ENCODE assay signal across 9 cellular contexts in genomic region chr11:1881442-1882264, GRCh38. TPM values are rescaled to one million over a fixed set of nuclear protein-coding genes. Genes with fewer than 3 reads are reported as not detected.
DNase-seq lines count a peak whose midpoint lies in the region; ATAC-seq and TF ChIP-seq lines count a peak whose summit lies in the region.
"Had no signal": no experiment of that assay in that cellular context is flagged by ENCODE, and none has a peak within 500 bp of the region (broad histone marks: within the 10 kb centered on the region; RNA-seq: fewer than 3 reads in every experiment).

No MANE protein-coding gene starts in this region.

- WGBS in endodermal cell (ENCODE audit: insufficient coverage in 1 of 2, insufficient read length in 1 of 2), 2 experiments: 88 to 91% methylated on average over 17 to 43 of the region's 43 CpGs

- intact Hi-C loops in activated B cell treated with CpG ODN at 0.5 μM for 24 hours (cut with micrococcal nuclease): loop anchor here (1.0 to 5.0 kb wide), 4 partner anchors 28 to 269 kb away; partner anchors contain the start of genes LSP1 and TNNT3
- intact Hi-C loops in left colon (cut with DNase I, micrococcal nuclease): no loop called here

- no peaks in the 10 kb centered on the region for H3K9me3 ChIP-seq in subcutaneous abdominal adipose tissue (ENCODE audit: control insufficient read depth in 5 of 5, low read length in 5 of 5)
- no peaks in the 10 kb centered on the region for H3K9me3 ChIP-seq in endodermal cell (ENCODE audit: control insufficient read depth, low read length)
- H3K9me3 ChIP-seq: ovary had no signal

- TF ChIP-seq CTCF in activated B cell treated with CpG ODN at 0.5 μM for 24 hours (IDR thresholded peaks at IDR 0.05) (no peak), endodermal cell (conservative IDR thresholded peaks at IDR 0.05) (no peak)

- no peaks in the 10 kb centered on the region for H3K9me3 Mint-ChIP-seq in activated B cell treated with CpG ODN at 0.5 μM for 24 hours
- no peaks in the 10 kb centered on the region for H3K9me3 Mint-ChIP-seq in endodermal cell

- H3K27ac ChIP-seq in subcutaneous abdominal adipose tissue (ENCODE audit: low read depth, low read length) (peak overlapping the region; percentile 95), endodermal cell (ENCODE audit: low read depth, low read length) (no peak overlapping the region)

- H3K27ac Mint-ChIP-seq in activated B cell treated with CpG ODN at 0.5 μM for 24 hours (peak overlapping the region; percentile 61), endodermal cell (no peak overlapping the region)

- H3K27me3 ChIP-seq in subcutaneous abdominal adipose tissue (ENCODE audit: control insufficient read depth in 5 of 5, insufficient read depth in 4 of 5, low read length in 5 of 5) (peaks cover 2 to 30% (median 9%) of the 10 kb centered on the region in 5 donors), endodermal cell (ENCODE audit: control insufficient read depth, insufficient read depth, low read length, poor library complexity, severe bottlenecking) (peaks cover 13% of the 10 kb centered on the region)
- H3K27me3 ChIP-seq: ovary had no signal

- H3K36me3 Mint-ChIP-seq in activated B cell treated with CpG ODN at 0.5 μM for 24 hours (ENCODE audit: low read depth) (peaks cover 8% of the 10 kb centered on the region), endodermal cell (ENCODE audit: low read depth) (no peaks in the 10 kb centered on the region)

- H3K4me3 Mint-ChIP-seq in activated B cell treated with CpG ODN at 0.5 μM for 24 hours (no peak overlapping the region), endodermal cell (no peak overlapping the region)

- H3K4me1 Mint-ChIP-seq in activated B cell treated with CpG ODN at 0.5 μM for 24 hours (peaks cover 41% of the 10 kb centered on the region), endodermal cell (no peaks in the 10 kb centered on the region)

- DNase-seq in activated B cell treated with CpG ODN at 0.5 μM for 24 hours (peak; percentile 44), left colon (no peak), middle frontal gyrus (ENCODE audit: extremely low spot score, low spot score) (no peak), endodermal cell (no peak), NCI-H774 (lab: John Stamatoyannopoulos, UW) (no peak)

- H3K9ac ChIP-seq in subcutaneous abdominal adipose tissue (ENCODE audit: low read length in 5 of 5) (peak overlapping the region in 3 of 5 donors; percentile 39 to 71 (median 54)), endodermal cell (ENCODE audit: extremely low read depth, low read length, poor library complexity, severe bottlenecking) (no peak overlapping the region)

- CTCF ChIA-PET in activated B cell treated with CpG ODN at 0.5 μM for 24 hours (lab: Charles Lee): interaction anchor here (0.5 to 2.6 kb wide), 24 partner anchors 10 to 1164 kb away, joined by 3 to 15 read pairs (median 6); partner anchors contain the start of genes LSP1 and PRR33

- H3K36me3 ChIP-seq in subcutaneous abdominal adipose tissue (ENCODE audit: control insufficient read depth in 5 of 5, insufficient read depth in 5 of 5, low read length in 5 of 5) (peaks cover 11 to 37% (median 29%) of the 10 kb centered on the region in 5 donors), endodermal cell (ENCODE audit: control insufficient read depth, insufficient read depth, low read length) (no peaks in the 10 kb centered on the region)
- H3K36me3 ChIP-seq: ovary had no signal

- H3K4me3 ChIP-seq in subcutaneous abdominal adipose tissue (ENCODE audit: low read depth in 1 of 5, low read length in 5 of 5): peak overlapping the region in 2 of 5 donors; percentile 18 to 26
- no peak overlapping the region for H3K4me3 ChIP-seq in endodermal cell (ENCODE audit: low read length)
- H3K4me3 ChIP-seq: ovary had no signal

- H3K27me3 Mint-ChIP-seq in activated B cell treated with CpG ODN at 0.5 μM for 24 hours (no peaks in the 10 kb centered on the region), endodermal cell (ENCODE audit: insufficient read depth) (no peaks in the 10 kb centered on the region)

- POLR2A ChIA-PET in activated B cell treated with CpG ODN at 0.5 μM for 24 hours (lab: Charles Lee): interaction anchor here (0.6 to 5.4 kb wide), 9 partner anchors 9 to 1110 kb away, joined by 3 to 55 read pairs (median 4); partner anchors contain the start of genes LSP1, MRPL23, NAP1L4 and PRR33

- ATAC-seq in GM21723 (IDR thresholded peaks at IDR 0.05; ENCODE audit: unreplicated experiment): peak; percentile 14
- peak; percentile 65 for ATAC-seq in activated B cell treated with CpG ODN at 0.5 μM for 24 hours (ENCODE audit: low read depth)
- ATAC-seq in left colon: peak; percentile 3

- peaks cover 3 to 56% (median 51%) of the 10 kb centered on the region in 5 donors for H3K4me1 ChIP-seq in subcutaneous abdominal adipose tissue (ENCODE audit: control insufficient read depth in 5 of 5, insufficient read depth in 5 of 5, low read length in 5 of 5)
- no peaks in the 10 kb centered on the region for H3K4me1 ChIP-seq in endodermal cell (ENCODE audit: control insufficient read depth, insufficient read depth, low read length)

RNA-seq across cellular contexts. Expression of gene PRR33, which starts 10.0 kb away (rescaled TPM):
- total RNA-seq in activated B cell treated with CpG ODN at 0.5 μM for 24 hours: 0.16 TPM in 1 of 2 replicates, not detected in the other
- total RNA-seq in left colon: not detected
- total RNA-seq in endodermal cell: not detected
- polyA plus RNA-seq in endodermal cell (2013, experiment 1 of 2): not detected
- not detected for polyA plus RNA-seq in endodermal cell (2013, experiment 2 of 2)
- total RNA-seq: astrocyte, ovary had no signal

RNA-seq across cellular contexts. Expression of gene LSP1, which starts 28.8 kb away (rescaled TPM):
- total RNA-seq in activated B cell treated with CpG ODN at 0.5 μM for 24 hours (301 and 303 TPM in 2 replicates), left colon (10 to 100 TPM in 1 of 2 donors, 1 to 10 TPM in 1; 9.9 to 28.6 TPM), endodermal cell (not detected)
- not detected for polyA plus RNA-seq in endodermal cell (2013, experiment 1 of 2)
- polyA plus RNA-seq in endodermal cell (2013, experiment 2 of 2): 0.25 TPM

RNA-seq across cellular contexts. Expression of gene TNNT3, which starts 37.9 kb away (rescaled TPM):
- total RNA-seq in activated B cell treated with CpG ODN at 0.5 μM for 24 hours (2.9 and 3.5 TPM in 2 replicates), left colon (under 1 TPM in 1 of 2 donors, not detected in 1; 0.73 TPM), endodermal cell (not detected)
- polyA plus RNA-seq in endodermal cell (2013, experiment 1 of 2): 0.36 TPM
- polyA plus RNA-seq in endodermal cell (2013, experiment 2 of 2): not detected
- total RNA-seq: astrocyte had no signal

RNA-seq across cellular contexts. Expression of gene TNNI2, which starts 42.9 kb away (rescaled TPM):
- total RNA-seq in activated B cell treated with CpG ODN at 0.5 μM for 24 hours (1.0 and 1.5 TPM in 2 replicates), left colon (under 1 TPM in 1 of 2 donors, not detected in 1; 0.92 TPM), endodermal cell (not detected)
- not detected for polyA plus RNA-seq in endodermal cell (2013, experiment 1 of 2)
- polyA plus RNA-seq in endodermal cell (2013, experiment 2 of 2): not detected
- total RNA-seq: astrocyte had no signal

RNA-seq across cellular contexts. Expression of gene SYT8, which starts 46.9 kb away (rescaled TPM):
- total RNA-seq in activated B cell treated with CpG ODN at 0.5 μM for 24 hours: not detected in 2 replicates
- 1 to 10 TPM in 1 of 2 donors, under 1 TPM in 1; 0.75 to 4.6 TPM for total RNA-seq in left colon
- total RNA-seq in endodermal cell: not detected
- polyA plus RNA-seq in endodermal cell (2013, experiment 1 of 2): not detected
- polyA plus RNA-seq in endodermal cell (2013, experiment 2 of 2): not detected
- polyA plus RNA-seq: ovary had no signal

Comparison
In these comparisons a context has a peak if more than half of its experiments do, and no peak if none do; other contexts are left out.
1. ATAC-seq: peak in every context shown above with its lines; median percentile 65 in activated B cell treated with CpG ODN at 0.5 μM for 24 hours; 14 in GM21723; 3 in left colon.
2. RNA of gene LSP1, which starts 28.8 kb away (total RNA-seq): 301 to 303 TPM in activated B cell treated with CpG ODN at 0.5 μM for 24 hours and 9.9 to 28.6 TPM in left colon; not detected in endodermal cell; every median in the first group is over 10 times any median in the second.